17 cellular contexts compared by ENCODE assay signal in genomic region chr4:168411318-168412150, GRCh38.
DNase-seq lines count a peak whose midpoint lies in the region; ATAC-seq and TF ChIP-seq lines count a peak whose summit lies in the region.
"Had no signal": no experiment of that assay in that cellular context is flagged by ENCODE, and none has a peak within 500 bp of the region (broad histone marks: within the 10 kb centered on the region; RNA-seq: fewer than 3 reads in every experiment).

No MANE protein-coding gene starts in this region.

- TF ChIP-seq CTCF in AG10803 (conservative IDR thresholded peaks at IDR 0.05; ENCODE audit: low read length) (no peak), HL-60 (IDR thresholded peaks at IDR 0.05; ENCODE audit: insufficient read depth, low read length) (no peak)

- H3K27ac ChIP-seq in HL-60 (replicated peaks) (no peak overlapping the region), right cardiac atrium (ENCODE audit: low read length) (peak overlapping the region; percentile 63)
- no peak overlapping the region for H3K27ac ChIP-seq in effector memory CD4-positive, alpha-beta T cell (ENCODE audit: insufficient read depth, low read length, poor library complexity, severe bottlenecking)

- peak; percentile 25 to 41 for ATAC-seq in right cardiac atrium
- no peak for ATAC-seq in HG02870 (IDR thresholded peaks at IDR 0.05; ENCODE audit: unreplicated experiment)
- ATAC-seq in GM21423 (IDR thresholded peaks at IDR 0.05; ENCODE audit: unreplicated experiment) = no peak
- ATAC-seq: sciatic nerve had no signal

- peaks cover 40% of the 10 kb centered on the region for H3K36me3 ChIP-seq in effector memory CD4-positive, alpha-beta T cell (ENCODE audit: control insufficient read depth, insufficient read depth, low read length)

- H3K4me3 ChIP-seq in AG10803 (ENCODE audit: low read length) (no peak overlapping the region), HL-60 (replicated peaks; ENCODE audit: insufficient read depth, low read length) (no peak overlapping the region), right cardiac atrium (ENCODE audit: low read length) (no peak overlapping the region)
- H3K4me3 ChIP-seq in effector memory CD4-positive, alpha-beta T cell (ENCODE audit: insufficient read depth, low read depth, low read length, poor library complexity, severe bottlenecking) = no peak overlapping the region

- WGBS in right cardiac atrium = 74% methylated on average over 10 of the region's 10 CpGs

- intact Hi-C loops in right cardiac atrium (cut with DNase I) = no loop called here

- no peaks in the 10 kb centered on the region for H3K9me3 ChIP-seq in right cardiac atrium (ENCODE audit: control insufficient read depth, low read length)
- H3K9me3 ChIP-seq in effector memory CD4-positive, alpha-beta T cell (ENCODE audit: control insufficient read depth, low read length) = no peaks in the 10 kb centered on the region
- H3K9me3 ChIP-seq: Caco-2 had no signal

- H3K27me3 ChIP-seq in HL-60 (ENCODE audit: insufficient read depth, poor library complexity, severe bottlenecking) = no peaks in the 10 kb centered on the region
- no peaks in the 10 kb centered on the region for H3K27me3 ChIP-seq in right cardiac atrium (ENCODE audit: control insufficient read depth, insufficient read depth)
- H3K27me3 ChIP-seq in effector memory CD4-positive, alpha-beta T cell (replicated peaks; ENCODE audit: control insufficient read depth, insufficient read depth, low read length, poor library complexity, severe bottlenecking) = no peaks in the 10 kb centered on the region

- peaks cover 6% of the 10 kb centered on the region for H3K4me1 ChIP-seq in right cardiac atrium (ENCODE audit: control insufficient read depth, insufficient read depth, low read length)
- no peaks in the 10 kb centered on the region for H3K4me1 ChIP-seq in effector memory CD4-positive, alpha-beta T cell (ENCODE audit: control insufficient read depth, insufficient read depth, low read length, poor library complexity, severe bottlenecking)
- H3K4me1 ChIP-seq: Caco-2 had no signal

- DNase-seq in AG10803 (ENCODE audit: low read depth) (peak; percentile 21), HL-60 (ENCODE audit: low read depth in 1 of 2, low spot score in 1 of 2) (peak; percentile 7 to 35), amniotic epithelial cell (ENCODE audit: low read depth) (peak; percentile 76), right cardiac atrium (peak in 1 of 3 donors; percentile 41)
- no peak for DNase-seq in effector memory CD4-positive, alpha-beta T cell
- DNase-seq: activated CD4-positive, alpha-beta memory T cell treated with anti-CD3 and anti-CD28 coated beads for 36 hours; amygdala; Caco-2; H7; islet precursor cell; NCI-H2081; NCI-H524 treated with DMSO at 0.1 percent for 48 hours; stimulated activated CD4-positive, alpha-beta T cell treated with anti-CD3 and anti-CD28 coated beads, Interleukin-1b, Interleukin-23, amount 100 ng/mL, for 48 hours; substantia nigra had no signal

Comparison
In these comparisons a context has a peak if more than half of its experiments do, and no peak if none do; other contexts are left out.
1. DNase-seq: peak in AG10803 (single experiment), HL-60 (2 of 2) and amniotic epithelial cell (single experiment); none in effector memory CD4-positive, alpha-beta T cell (0 of 3).
2. ATAC-seq: peak in right cardiac atrium (2 of 2); none in HG02870 (single experiment) and GM21423 (single experiment).